1 cellular context compared by ENCODE assay signal in the genomic region with DNA sequence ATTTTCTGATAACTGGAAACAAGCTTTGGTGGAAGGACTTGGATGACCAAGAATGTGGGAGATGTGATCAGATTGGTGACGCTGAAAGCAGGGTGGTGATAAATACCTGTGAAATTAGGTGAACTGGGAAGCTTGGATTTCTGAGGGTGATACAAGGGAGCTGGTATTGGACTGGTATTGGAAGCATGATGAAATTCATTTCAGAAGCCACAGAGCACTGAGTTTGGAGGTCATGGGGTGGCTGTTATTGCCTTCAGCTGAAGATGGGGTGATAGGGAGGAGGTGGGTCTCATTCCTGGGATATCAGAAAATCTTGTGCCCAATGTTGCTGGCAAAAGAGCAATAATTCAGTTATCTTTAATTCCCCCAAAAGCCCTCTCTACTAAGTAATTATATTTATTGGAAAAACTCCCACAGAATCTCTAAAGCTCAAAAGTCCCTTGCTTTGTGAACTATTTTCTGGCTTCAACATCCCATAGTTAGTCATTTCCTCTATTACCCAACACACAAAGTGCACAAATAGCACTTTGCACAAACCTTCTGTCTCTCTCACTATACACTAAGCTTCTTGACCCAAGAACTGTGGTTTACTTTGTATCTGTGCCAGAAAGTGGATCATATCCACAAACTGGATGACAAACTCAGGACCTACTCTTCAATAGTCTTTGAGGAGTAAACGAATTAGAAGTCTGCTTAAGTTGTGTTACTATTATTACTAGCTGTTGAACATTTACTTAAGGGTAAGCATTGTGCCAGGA.
TF ChIP-seq lines count a peak whose summit lies in the region.

No MANE protein-coding gene starts in this region.

TF ChIP-seq in SK-N-SH, 30 proteins besides CTCF, POLR2A, EP300 and RAD21 (continued from another document):
- TF ChIP-seq TEAD4 (IDR thresholded peaks at IDR 0.05; ENCODE audit: borderline replicate concordance, insufficient read depth) (peak; percentile 79; the same call in 1 of the 2 replicates), YY1 (IDR thresholded peaks at IDR 0.05; ENCODE audit: low read depth) (no peak), SMC3 (IDR thresholded peaks at IDR 0.05; ENCODE audit: low read depth, low read length) (no peak), ELF1 (IDR thresholded peaks at IDR 0.05) (peak; percentile 59), TCF12 (IDR thresholded peaks at IDR 0.05) (peak; percentile 88), SIN3A (IDR thresholded peaks at IDR 0.05; ENCODE audit: borderline replicate concordance, low read depth, low read length) (no peak), CHD2 (IDR thresholded peaks at IDR 0.05; ENCODE audit: low read length, partially characterized antibody) (no peak), NFIC (IDR thresholded peaks at IDR 0.05; ENCODE audit: borderline replicate concordance) (peak; percentile 99), FOXJ3 (CRISPR knock-in tag; IDR thresholded peaks at IDR 0.05) (no peak), PBX3 (IDR thresholded peaks at IDR 0.05) (peak; percentile 82), GATA2 (CRISPR knock-in tag; IDR thresholded peaks at IDR 0.05) (no peak), FOSL2 (IDR thresholded peaks at IDR 0.05; ENCODE audit: borderline replicate concordance, low read depth) (peak; percentile 89), REST (IDR thresholded peaks at IDR 0.05; ENCODE audit: low read depth, low read length) (no peak), EZH2phosphoT487 (IDR thresholded peaks at IDR 0.05; ENCODE audit: borderline replicate concordance, low read depth) (no peak), GABPA (IDR thresholded peaks at IDR 0.05; ENCODE audit: low read depth) (no peak), TAF1 (IDR thresholded peaks at IDR 0.05; ENCODE audit: borderline replicate concordance, low read depth, low read length) (no peak), MEF2A (IDR thresholded peaks at IDR 0.05; ENCODE audit: borderline replicate concordance, low read depth) (peak; percentile 88; the same call in 1 of the 2 replicates), MXI1 (IDR thresholded peaks at IDR 0.05; ENCODE audit: low read depth, low read length) (no peak), RCOR1 (IDR thresholded peaks at IDR 0.05; ENCODE audit: low read length) (no peak), RFX5 (IDR thresholded peaks at IDR 0.05; ENCODE audit: low read length) (no peak)
- TF ChIP-seq, protein P1, sequence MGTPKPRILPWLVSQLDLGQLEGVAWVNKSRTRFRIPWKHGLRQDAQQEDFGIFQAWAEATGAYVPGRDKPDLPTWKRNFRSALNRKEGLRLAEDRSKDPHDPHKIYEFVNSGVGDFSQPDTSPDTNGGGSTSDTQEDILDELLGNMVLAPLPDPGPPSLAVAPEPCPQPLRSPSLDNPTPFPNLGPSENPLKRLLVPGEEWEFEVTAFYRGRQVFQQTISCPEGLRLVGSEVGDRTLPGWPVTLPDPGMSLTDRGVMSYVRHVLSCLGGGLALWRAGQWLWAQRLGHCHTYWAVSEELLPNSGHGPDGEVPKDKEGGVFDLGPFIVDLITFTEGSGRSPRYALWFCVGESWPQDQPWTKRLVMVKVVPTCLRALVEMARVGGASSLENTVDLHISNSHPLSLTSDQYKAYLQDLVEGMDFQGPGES (IDR thresholded peaks at IDR 0.05; ENCODE audit: low read depth, low read length), result no peak
- TF ChIP-seq, protein P2, sequence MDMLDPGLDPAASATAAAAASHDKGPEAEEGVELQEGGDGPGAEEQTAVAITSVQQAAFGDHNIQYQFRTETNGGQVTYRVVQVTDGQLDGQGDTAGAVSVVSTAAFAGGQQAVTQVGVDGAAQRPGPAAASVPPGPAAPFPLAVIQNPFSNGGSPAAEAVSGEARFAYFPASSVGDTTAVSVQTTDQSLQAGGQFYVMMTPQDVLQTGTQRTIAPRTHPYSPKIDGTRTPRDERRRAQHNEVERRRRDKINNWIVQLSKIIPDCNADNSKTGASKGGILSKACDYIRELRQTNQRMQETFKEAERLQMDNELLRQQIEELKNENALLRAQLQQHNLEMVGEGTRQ (IDR thresholded peaks at IDR 0.05; ENCODE audit: borderline replicate concordance, low read depth, low read length), result no peak
- TF ChIP-seq, protein P3, sequence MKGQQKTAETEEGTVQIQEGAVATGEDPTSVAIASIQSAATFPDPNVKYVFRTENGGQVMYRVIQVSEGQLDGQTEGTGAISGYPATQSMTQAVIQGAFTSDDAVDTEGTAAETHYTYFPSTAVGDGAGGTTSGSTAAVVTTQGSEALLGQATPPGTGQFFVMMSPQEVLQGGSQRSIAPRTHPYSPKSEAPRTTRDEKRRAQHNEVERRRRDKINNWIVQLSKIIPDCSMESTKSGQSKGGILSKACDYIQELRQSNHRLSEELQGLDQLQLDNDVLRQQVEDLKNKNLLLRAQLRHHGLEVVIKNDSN (IDR thresholded peaks at IDR 0.05; ENCODE audit: borderline replicate concordance, low read depth), result peak; percentile 46
